In genomic region chr21:45179568-45180288, GRCh38 we compare ENCODE assay signal across 16 cellular contexts.
DNase-seq lines count a peak whose midpoint lies in the region; ATAC-seq and TF ChIP-seq lines count a peak whose summit lies in the region.
"Had no signal": no experiment of that assay in that cellular context is flagged by ENCODE, and none has a peak within 500 bp of the region (broad histone marks: within the 10 kb centered on the region; RNA-seq: fewer than 3 reads in every experiment).

No MANE protein-coding gene starts in this region.

- H2BK20ac ChIP-seq in H9 (ENCODE audit: low read depth, low read length, poor library complexity, severe bottlenecking): no peak overlapping the region

- H3K79me1 ChIP-seq in H9 (ENCODE audit: insufficient read depth, low read depth, low read length, poor library complexity, severe bottlenecking) (no peaks in the 10 kb centered on the region), neuronal stem cell (ENCODE audit: low read depth, low read length) (no peaks in the 10 kb centered on the region)

- H3K9me3 ChIP-seq in H9 (ENCODE audit: control insufficient read depth, low read depth, low read length) (no peaks in the 10 kb centered on the region), endodermal cell (ENCODE audit: control insufficient read depth, low read length) (no peaks in the 10 kb centered on the region), neuronal stem cell (replicated peaks in 1 of 2; ENCODE audit: control insufficient read depth in 2 of 2, insufficient read depth in 1 of 2, low read depth in 1 of 2, low read length in 2 of 2) (peaks cover 0 to 2% of the 10 kb centered on the region in 2 donors)

- H2BK5ac ChIP-seq in H9 (ENCODE audit: insufficient read length, low read length) (no peak overlapping the region), neuronal stem cell (ENCODE audit: low read length) (no peak overlapping the region)

- no peaks in the 10 kb centered on the region for H3K79me2 ChIP-seq in H9 (ENCODE audit: insufficient read depth, low read length)

- no peak for ATAC-seq in GM18505 (IDR thresholded peaks at IDR 0.05; ENCODE audit: unreplicated experiment)
- ATAC-seq: HCT116 had no signal

- no CpG with 5 or more reads among the region's 21 CpGs for WGBS in H9 (ENCODE audit: extremely low coverage, insufficient read length, low lambda C conversion rate)
- 93 to 96% methylated on average over 12 to 21 of the region's 21 CpGs for WGBS in endodermal cell (ENCODE audit: insufficient coverage in 1 of 2, insufficient read length in 1 of 2), 2 experiments
- WGBS in neuronal stem cell (ENCODE audit: extremely low coverage in 2 of 2, insufficient read length in 2 of 2, insufficient replicate concordance in 1 of 2), 2 donors: no CpG with 5 or more reads among the region's 21 CpGs

- H3K4me3 Mint-ChIP-seq in activated CD4-positive, alpha-beta T cell treated with anti-CD3 and anti-CD28 coated beads, Interleukin-2, amount 10 ng/mL, durations not matched to agents 24 days and 14 days: no peak overlapping the region
- H3K4me3 Mint-ChIP-seq in activated CD4-positive, alpha-beta T cell treated with anti-CD3 and anti-CD28 coated beads, Interleukin-2, amount 10 ng/mL, durations not matched to agents 7 days and 5 days: no peak overlapping the region
- no peak overlapping the region for H3K4me3 Mint-ChIP-seq in H9
- no peak overlapping the region for H3K4me3 Mint-ChIP-seq in endodermal cell
- H3K4me3 Mint-ChIP-seq in Calu3 (ENCODE audit: low read depth, unreplicated experiment): no peak overlapping the region
- H3K4me3 Mint-ChIP-seq: CD4-positive, CD25-positive, alpha-beta regulatory T cell had no signal

- H3K18ac ChIP-seq in H9 (ENCODE audit: insufficient read length, low read depth, low read length) (no peak overlapping the region), neuronal stem cell (ENCODE audit: low read length) (peak overlapping the region; percentile 69)

- TF ChIP-seq CTCF in H9 (conservative IDR thresholded peaks at IDR 0.05) (no peak), endodermal cell (conservative IDR thresholded peaks at IDR 0.05) (no peak), Calu3 (IDR thresholded peaks at IDR 0.05; ENCODE audit: unreplicated experiment) (no peak)

- H2BK12ac ChIP-seq in H9 (ENCODE audit: insufficient read length, low read depth, low read length) (no peak overlapping the region), neuronal stem cell (ENCODE audit: low read length) (no peak overlapping the region)

- H3K27me3 Mint-ChIP-seq in activated CD4-positive, alpha-beta T cell treated with anti-CD3 and anti-CD28 coated beads, Interleukin-2, amount 10 ng/mL, durations not matched to agents 24 days and 14 days: no peaks in the 10 kb centered on the region
- H3K27me3 Mint-ChIP-seq in activated CD4-positive, alpha-beta T cell treated with anti-CD3 and anti-CD28 coated beads, Interleukin-2, amount 10 ng/mL, durations not matched to agents 7 days and 5 days: no peaks in the 10 kb centered on the region
- H3K27me3 Mint-ChIP-seq in H9 (ENCODE audit: low read depth) (no peaks in the 10 kb centered on the region), endodermal cell (ENCODE audit: insufficient read depth) (no peaks in the 10 kb centered on the region), Calu3 (ENCODE audit: unreplicated experiment) (peaks cover 11% of the 10 kb centered on the region)
- H3K27me3 Mint-ChIP-seq: CD4-positive, CD25-positive, alpha-beta regulatory T cell had no signal

- no peak overlapping the region for H2AK5ac ChIP-seq in H9 (ENCODE audit: insufficient read length, low read length)
- no peak overlapping the region for H2AK5ac ChIP-seq in neuronal stem cell (ENCODE audit: low read depth, low read length)

- H3K56ac ChIP-seq in H9 (ENCODE audit: insufficient read length, low read depth, low read length): no peak overlapping the region

- BruUV-seq in Calu3 (replicated peaks; lab: Mats Ljungman, UMichigan): no TSS peak

- no peak overlapping the region for H3K9ac ChIP-seq in H9 (ENCODE audit: extremely low read depth, insufficient read length, low read length)
- no peak overlapping the region for H3K9ac ChIP-seq in endodermal cell (ENCODE audit: extremely low read depth, low read length, poor library complexity, severe bottlenecking)
- H3K9ac ChIP-seq in neuronal stem cell (ENCODE audit: low read depth, low read length, poor library complexity): no peak overlapping the region
- H3K9ac ChIP-seq: BLaER1 treated with 17β-estradiol and CSF1 and Interleukin-3, amounts not matched to agents 10 nM and 100 nM had no signal

- H3K27me3 ChIP-seq in H9 (ENCODE audit: insufficient read depth, low read length) (no peaks in the 10 kb centered on the region), endodermal cell (ENCODE audit: control insufficient read depth, insufficient read depth, low read length, poor library complexity, severe bottlenecking) (no peaks in the 10 kb centered on the region), neuronal stem cell (ENCODE audit: control insufficient read depth in 3 of 3, insufficient read depth in 3 of 3, low read depth in 1 of 3, low read length in 3 of 3) (no peaks in the 10 kb centered on the region)
- H3K27me3 ChIP-seq: BLaER1 treated with 17β-estradiol and CSF1 and Interleukin-3, amounts not matched to agents 10 nM and 100 nM had no signal

- no peaks in the 10 kb centered on the region for H3K36me3 ChIP-seq in endodermal cell (ENCODE audit: control insufficient read depth, insufficient read depth, low read length)
- no peaks in the 10 kb centered on the region for H3K36me3 ChIP-seq in neuronal stem cell (replicated peaks in 1 of 2; ENCODE audit: control insufficient read depth in 2 of 2, insufficient read depth in 2 of 2, low read length in 2 of 2)

- H3K4me2 ChIP-seq in H9 (ENCODE audit: insufficient read depth, insufficient read length, low read length) (no peak overlapping the region), neuronal stem cell (ENCODE audit: insufficient read depth, low read length, poor library complexity, severe bottlenecking) (no peak overlapping the region)
- H3K4me2 ChIP-seq: BLaER1 treated with 17β-estradiol and CSF1 and Interleukin-3, amounts not matched to agents 10 nM and 100 nM had no signal

- no peak for TF ChIP-seq POLR2A in GM18505 (IDR thresholded peaks at IDR 0.05; ENCODE audit: borderline replicate concordance, extremely low read depth, insufficient read depth, insufficient read length)

- H3K4me1 ChIP-seq in H9 (ENCODE audit: insufficient read depth, low read length) (no peaks in the 10 kb centered on the region), endodermal cell (ENCODE audit: control insufficient read depth, insufficient read depth, low read length) (peaks cover 11% of the 10 kb centered on the region), neuronal stem cell (ENCODE audit: control insufficient read depth in 2 of 2, insufficient read depth in 1 of 2, low read depth in 1 of 2, low read length in 2 of 2) (peaks cover 2 to 6% of the 10 kb centered on the region in 2 donors)
- H3K4me1 ChIP-seq: BLaER1 treated with 17β-estradiol and CSF1 and Interleukin-3, amounts not matched to agents 10 nM and 100 nM had no signal

- H2BK120ac ChIP-seq in H9 (ENCODE audit: low read depth, low read length, poor library complexity, severe bottlenecking) (no peak overlapping the region), neuronal stem cell (ENCODE audit: low read depth, low read length) (no peak overlapping the region)

- H3K14ac ChIP-seq in H9 (ENCODE audit: insufficient read depth, low read length) (no peak overlapping the region), neuronal stem cell (ENCODE audit: low read length) (peak overlapping the region; percentile 28)

- H2BK15ac ChIP-seq in H9 (ENCODE audit: low read depth, low read length): no peak overlapping the region
- H2BK15ac ChIP-seq in neuronal stem cell (ENCODE audit: low read length): no peak overlapping the region

- peak; percentile 50 for DNase-seq in activated CD4-positive, alpha-beta T cell treated with anti-CD3 and anti-CD28 coated beads, Interleukin-2, amount 10 ng/mL, durations not matched to agents 24 days and 14 days
- no peak for DNase-seq in activated CD4-positive, alpha-beta T cell treated with anti-CD3 and anti-CD28 coated beads, Interleukin-2, amount 10 ng/mL, durations not matched to agents 7 days and 5 days
- DNase-seq in H9 (no peak), endodermal cell (peak; percentile 38), neuronal stem cell (ENCODE audit: low spot score) (no peak), AG20443 (ENCODE audit: low spot score) (no peak), Calu3 (no peak)
- DNase-seq: AML-193; CD4-positive, CD25-positive, alpha-beta regulatory T cell; DMS 273 treated with DMSO at 0.1 percent for 48 hours; GOT3 had no signal

- no peak overlapping the region for H3K4ac ChIP-seq in H9 (ENCODE audit: low read depth, low read length)
- no peak overlapping the region for H3K4ac ChIP-seq in neuronal stem cell (ENCODE audit: low read length)

- H3K27ac Mint-ChIP-seq in activated CD4-positive, alpha-beta T cell treated with anti-CD3 and anti-CD28 coated beads, Interleukin-2, amount 10 ng/mL, durations not matched to agents 24 days and 14 days: no peak overlapping the region
- H3K27ac Mint-ChIP-seq in activated CD4-positive, alpha-beta T cell treated with anti-CD3 and anti-CD28 coated beads, Interleukin-2, amount 10 ng/mL, durations not matched to agents 7 days and 5 days: no peak overlapping the region
- no peak overlapping the region for H3K27ac Mint-ChIP-seq in H9
- H3K27ac Mint-ChIP-seq in endodermal cell: no peak overlapping the region
- H3K27ac Mint-ChIP-seq in Calu3 (ENCODE audit: unreplicated experiment): no peak overlapping the region

- no peaks in the 10 kb centered on the region for H4K20me1 ChIP-seq in H9 (ENCODE audit: control insufficient read depth, insufficient read depth, insufficient read length)

- no peaks in the 10 kb centered on the region for H3K9me3 Mint-ChIP-seq in activated CD4-positive, alpha-beta T cell treated with anti-CD3 and anti-CD28 coated beads, Interleukin-2, amount 10 ng/mL, durations not matched to agents 24 days and 14 days
- H3K9me3 Mint-ChIP-seq in activated CD4-positive, alpha-beta T cell treated with anti-CD3 and anti-CD28 coated beads, Interleukin-2, amount 10 ng/mL, durations not matched to agents 7 days and 5 days: no peaks in the 10 kb centered on the region
- H3K9me3 Mint-ChIP-seq in H9: no peaks in the 10 kb centered on the region
- H3K9me3 Mint-ChIP-seq in endodermal cell: no peaks in the 10 kb centered on the region
- H3K9me3 Mint-ChIP-seq in Calu3 (ENCODE audit: low read depth, unreplicated experiment): no peaks in the 10 kb centered on the region
- H3K9me3 Mint-ChIP-seq: CD4-positive, CD25-positive, alpha-beta regulatory T cell had no signal

- H3K4me1 Mint-ChIP-seq in activated CD4-positive, alpha-beta T cell treated with anti-CD3 and anti-CD28 coated beads, Interleukin-2, amount 10 ng/mL, durations not matched to agents 24 days and 14 days: no peaks in the 10 kb centered on the region
- no peaks in the 10 kb centered on the region for H3K4me1 Mint-ChIP-seq in activated CD4-positive, alpha-beta T cell treated with anti-CD3 and anti-CD28 coated beads, Interleukin-2, amount 10 ng/mL, durations not matched to agents 7 days and 5 days
- H3K4me1 Mint-ChIP-seq in H9 (peaks cover 7 to 9% of the 10 kb centered on the region in 2 experiments), endodermal cell (peaks cover 13% of the 10 kb centered on the region), Calu3 (ENCODE audit: low read depth, unreplicated experiment) (no peaks in the 10 kb centered on the region)

- H3K27ac ChIP-seq in H9 (ENCODE audit: insufficient read length, low read depth, low read length) (no peak overlapping the region), endodermal cell (ENCODE audit: low read depth, low read length) (no peak overlapping the region), neuronal stem cell (replicated peaks; ENCODE audit: low read length) (no peak overlapping the region)
- H3K27ac ChIP-seq: 22Rv1; BLaER1 treated with 17β-estradiol and CSF1 and Interleukin-3, amounts not matched to agents 10 nM and 100 nM; HL-60 had no signal

- POLR2A ChIA-PET in activated CD4-positive, alpha-beta T cell treated with anti-CD3 and anti-CD28 coated beads, Interleukin-2, amount 10 ng/mL, durations not matched to agents 7 days and 5 days (lab: Charles Lee): no interaction called here

- peaks cover 20% of the 10 kb centered on the region for H3K36me3 Mint-ChIP-seq in activated CD4-positive, alpha-beta T cell treated with anti-CD3 and anti-CD28 coated beads, Interleukin-2, amount 10 ng/mL, durations not matched to agents 24 days and 14 days (ENCODE audit: low read depth)
- H3K36me3 Mint-ChIP-seq in activated CD4-positive, alpha-beta T cell treated with anti-CD3 and anti-CD28 coated beads, Interleukin-2, amount 10 ng/mL, durations not matched to agents 7 days and 5 days (ENCODE audit: low read depth): peaks cover 13% of the 10 kb centered on the region
- H3K36me3 Mint-ChIP-seq in H9 (ENCODE audit: insufficient read depth in 1 of 3, low read depth in 3 of 3) (peaks cover 4 to 13% (median 8%) of the 10 kb centered on the region in 3 experiments; a peak in 4 of 7 replicates), endodermal cell (ENCODE audit: low read depth) (peaks cover 14% of the 10 kb centered on the region), Calu3 (ENCODE audit: insufficient read depth, unreplicated experiment) (no peaks in the 10 kb centered on the region)

- H4K5ac ChIP-seq in H9 (ENCODE audit: insufficient read length, low read depth, low read length): peak overlapping the region; percentile 39

- H4K8ac ChIP-seq in H9 (replicated peaks; ENCODE audit: insufficient read length, low read depth, low read length) (no peak overlapping the region), neuronal stem cell (ENCODE audit: low read depth, low read length) (no peak overlapping the region)

- H4K91ac ChIP-seq in H9 (ENCODE audit: insufficient read length, low read depth, low read length) (no peak overlapping the region), neuronal stem cell (ENCODE audit: low read depth, low read length, poor library complexity) (no peak overlapping the region)

- H3K23me2 ChIP-seq in H9 (ENCODE audit: insufficient read length, low read depth, low read length, poor library complexity, severe bottlenecking): no peaks in the 10 kb centered on the region

- H3K4me3 ChIP-seq in endodermal cell (ENCODE audit: low read length): no peak overlapping the region
- H3K4me3 ChIP-seq in neuronal stem cell (ENCODE audit: low read length in 2 of 2): no peak overlapping the region
- H3K4me3 ChIP-seq: BLaER1 treated with 17β-estradiol and CSF1 and Interleukin-3, amounts not matched to agents 10 nM and 100 nM had no signal

- CTCF ChIA-PET in activated CD4-positive, alpha-beta T cell treated with anti-CD3 and anti-CD28 coated beads, Interleukin-2, amount 10 ng/mL, durations not matched to agents 7 days and 5 days (lab: Charles Lee): interaction anchor here (0.6 kb wide), 1 partner anchor 43 kb away, joined by 3 read pairs; no protein-coding TSS in a partner anchor
- CTCF ChIA-PET in Calu3 (lab: Charles Lee): no interaction called here

- no peak overlapping the region for H3T11ph ChIP-seq in H9 (ENCODE audit: low read length)

- H3K23ac ChIP-seq in H9 (ENCODE audit: insufficient read length, low read depth, low read length) (no peak overlapping the region), neuronal stem cell (ENCODE audit: low read depth, low read length, poor library complexity) (peak overlapping the region; percentile 46)

- intact Hi-C loops in activated CD4-positive, alpha-beta T cell treated with anti-CD3 and anti-CD28 coated beads, Interleukin-2, amount 10 ng/mL, durations not matched to agents 24 days and 14 days (cut with micrococcal nuclease): no loop called here
- intact Hi-C loops in Calu3 (cut with micrococcal nuclease; ENCODE audit: unreplicated experiment): no loop called here

- H2AFZ ChIP-seq in H9 (ENCODE audit: low read length) (no peak overlapping the region), neuronal stem cell (ENCODE audit: low read length) (no peak overlapping the region)

Comparison
In these comparisons a context has a peak if more than half of its experiments do, and no peak if none do; other contexts are left out.
1. DNase-seq: peak in activated CD4-positive, alpha-beta T cell treated with anti-CD3 and anti-CD28 coated beads, Interleukin-2, amount 10 ng/mL, durations not matched to agents 24 days and 14 days (single experiment) and endodermal cell (single experiment); none in activated CD4-positive, alpha-beta T cell treated with anti-CD3 and anti-CD28 coated beads, Interleukin-2, amount 10 ng/mL, durations not matched to agents 7 days and 5 days (single experiment), H9 (single experiment), neuronal stem cell (single experiment), AG20443 (single experiment) and Calu3 (single experiment).